1 cellular context compared by ENCODE assay signal in the genomic region with DNA sequence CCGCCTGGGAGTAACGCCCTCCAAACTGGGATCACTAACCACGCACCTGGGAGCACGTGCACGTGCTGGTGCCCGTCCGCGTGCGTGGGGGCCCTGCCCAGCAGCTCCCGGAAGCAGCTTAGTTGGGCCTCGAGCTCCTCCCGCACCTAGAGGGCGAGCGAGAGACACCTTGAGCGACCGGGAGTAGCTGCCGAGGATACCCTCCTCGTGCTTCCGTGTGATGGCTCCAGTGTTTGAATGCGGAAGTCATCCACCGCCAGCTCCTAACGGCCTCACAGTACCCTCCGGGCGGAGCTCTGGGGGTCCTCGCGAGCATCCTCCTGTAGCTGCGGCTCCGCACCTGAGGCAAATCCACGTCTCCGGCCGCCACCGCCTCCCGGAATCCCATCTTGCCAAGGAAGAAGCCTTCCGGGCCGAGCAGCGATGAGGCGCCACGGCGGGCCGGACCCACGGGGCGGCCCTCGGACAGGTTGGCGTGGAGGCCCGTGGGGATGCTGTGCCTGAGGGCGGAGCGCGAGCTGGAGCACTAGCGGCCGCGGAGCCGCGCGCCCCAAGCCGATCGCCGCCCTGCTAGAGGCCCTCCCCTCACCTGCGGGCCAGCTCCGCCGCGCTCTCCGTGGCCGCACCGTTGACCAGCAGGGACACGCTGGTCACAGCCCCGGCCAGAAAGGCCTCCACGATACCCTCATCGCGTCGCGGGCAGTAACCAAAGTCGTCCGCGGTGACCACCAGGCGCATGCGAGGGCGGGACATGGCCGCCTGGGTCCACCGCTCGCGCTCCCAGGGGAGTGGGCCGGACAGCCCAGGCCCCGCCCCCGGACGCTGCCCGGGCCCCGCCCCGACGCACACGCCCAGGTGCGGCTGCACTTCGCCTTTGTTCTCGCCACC.
TF ChIP-seq lines count a peak whose summit lies in the region.

A gene with protein sequence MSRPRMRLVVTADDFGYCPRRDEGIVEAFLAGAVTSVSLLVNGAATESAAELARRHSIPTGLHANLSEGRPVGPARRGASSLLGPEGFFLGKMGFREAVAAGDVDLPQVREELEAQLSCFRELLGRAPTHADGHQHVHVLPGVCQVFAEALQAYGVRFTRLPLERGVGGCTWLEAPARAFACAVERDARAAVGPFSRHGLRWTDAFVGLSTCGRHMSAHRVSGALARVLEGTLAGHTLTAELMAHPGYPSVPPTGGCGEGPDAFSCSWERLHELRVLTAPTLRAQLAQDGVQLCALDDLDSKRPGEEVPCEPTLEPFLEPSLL (minus strand): TSS at position 761 of the 888 bp plus-strand sequence. CDS start 8 bp downstream, at position 753.

TF ChIP-seq in GM12878, 131 proteins besides CTCF, POLR2A, EP300 and RAD21 (continued from another document):
- TF ChIP-seq HDAC6 (IDR thresholded peaks at IDR 0.05; ENCODE audit: unreplicated experiment) (no peak), KAT2A (conservative IDR thresholded peaks at IDR 0.05; ENCODE audit: control insufficient read depth, low read depth, low read length) (no peak), STAT3 (IDR thresholded peaks at IDR 0.05; ENCODE audit: low read depth, low read length) (no peak), ZNF687 (IDR thresholded peaks at IDR 0.05) (peak; percentile 94), ZZZ3 (IDR thresholded peaks at IDR 0.05; ENCODE audit: control insufficient read depth, insufficient read length, low read depth) (no peak), CHD4 (IDR thresholded peaks at IDR 0.05) (no peak), RCOR1 (conservative IDR thresholded peaks at IDR 0.05; ENCODE audit: low read depth, low read length) (no peak), HCFC1 (IDR thresholded peaks at IDR 0.05; ENCODE audit: low read length) (peak; percentile 52), ZNF384 (IDR thresholded peaks at IDR 0.05; ENCODE audit: borderline replicate concordance, low read depth, low read length) (no peak), KLF5 (IDR thresholded peaks at IDR 0.05; ENCODE audit: partially characterized antibody) (no peak), SREBF2 (IDR thresholded peaks at IDR 0.05; ENCODE audit: low read length) (no peak), JUNB (IDR thresholded peaks at IDR 0.05) (no peak), USF2 (IDR thresholded peaks at IDR 0.05; ENCODE audit: borderline replicate concordance, low read depth, low read length) (peak; percentile 27), FOXK2 (IDR thresholded peaks at IDR 0.05) (no peak; the same call in 1 of the 2 replicates), HDAC2 (IDR thresholded peaks at IDR 0.05) (no peak), STAT1 (conservative IDR thresholded peaks at IDR 0.05) (no peak), BHLHE40 (IDR thresholded peaks at IDR 0.05; ENCODE audit: borderline replicate concordance in 1 of 2, low read depth in 2 of 2, low read length in 1 of 2) (peak; percentile 100), WRNIP1 (IDR thresholded peaks at IDR 0.05; ENCODE audit: borderline replicate concordance, low read depth, low read length) (no peak), ESRRA (IDR thresholded peaks at IDR 0.05; ENCODE audit: low read length) (peak; percentile 53; the same call in 1 of the 2 replicates), TARDBP (IDR thresholded peaks at IDR 0.05; ENCODE audit: borderline replicate concordance) (peak; percentile 60; the same call in 1 of the 2 replicates), ZNF274 (IDR thresholded peaks at IDR 0.05; ENCODE audit: insufficient read depth, insufficient read length) (no peak), CBX5 (IDR thresholded peaks at IDR 0.05; ENCODE audit: low read depth) (no peak)
- TF ChIP-seq, protein P1, sequence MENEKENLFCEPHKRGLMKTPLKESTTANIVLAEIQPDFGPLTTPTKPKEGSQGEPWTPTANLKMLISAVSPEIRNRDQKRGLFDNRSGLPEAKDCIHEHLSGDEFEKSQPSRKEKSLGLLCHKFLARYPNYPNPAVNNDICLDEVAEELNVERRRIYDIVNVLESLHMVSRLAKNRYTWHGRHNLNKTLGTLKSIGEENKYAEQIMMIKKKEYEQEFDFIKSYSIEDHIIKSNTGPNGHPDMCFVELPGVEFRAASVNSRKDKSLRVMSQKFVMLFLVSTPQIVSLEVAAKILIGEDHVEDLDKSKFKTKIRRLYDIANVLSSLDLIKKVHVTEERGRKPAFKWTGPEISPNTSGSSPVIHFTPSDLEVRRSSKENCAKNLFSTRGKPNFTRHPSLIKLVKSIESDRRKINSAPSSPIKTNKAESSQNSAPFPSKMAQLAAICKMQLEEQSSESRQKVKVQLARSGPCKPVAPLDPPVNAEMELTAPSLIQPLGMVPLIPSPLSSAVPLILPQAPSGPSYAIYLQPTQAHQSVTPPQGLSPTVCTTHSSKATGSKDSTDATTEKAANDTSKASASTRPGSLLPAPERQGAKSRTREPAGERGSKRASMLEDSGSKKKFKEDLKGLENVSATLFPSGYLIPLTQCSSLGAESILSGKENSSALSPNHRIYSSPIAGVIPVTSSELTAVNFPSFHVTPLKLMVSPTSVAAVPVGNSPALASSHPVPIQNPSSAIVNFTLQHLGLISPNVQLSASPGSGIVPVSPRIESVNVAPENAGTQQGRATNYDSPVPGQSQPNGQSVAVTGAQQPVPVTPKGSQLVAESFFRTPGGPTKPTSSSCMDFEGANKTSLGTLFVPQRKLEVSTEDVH (IDR thresholded peaks at IDR 0.05; ENCODE audit: low read depth, partially characterized antibody) = peak; percentile 48
- TF ChIP-seq, protein P2, sequence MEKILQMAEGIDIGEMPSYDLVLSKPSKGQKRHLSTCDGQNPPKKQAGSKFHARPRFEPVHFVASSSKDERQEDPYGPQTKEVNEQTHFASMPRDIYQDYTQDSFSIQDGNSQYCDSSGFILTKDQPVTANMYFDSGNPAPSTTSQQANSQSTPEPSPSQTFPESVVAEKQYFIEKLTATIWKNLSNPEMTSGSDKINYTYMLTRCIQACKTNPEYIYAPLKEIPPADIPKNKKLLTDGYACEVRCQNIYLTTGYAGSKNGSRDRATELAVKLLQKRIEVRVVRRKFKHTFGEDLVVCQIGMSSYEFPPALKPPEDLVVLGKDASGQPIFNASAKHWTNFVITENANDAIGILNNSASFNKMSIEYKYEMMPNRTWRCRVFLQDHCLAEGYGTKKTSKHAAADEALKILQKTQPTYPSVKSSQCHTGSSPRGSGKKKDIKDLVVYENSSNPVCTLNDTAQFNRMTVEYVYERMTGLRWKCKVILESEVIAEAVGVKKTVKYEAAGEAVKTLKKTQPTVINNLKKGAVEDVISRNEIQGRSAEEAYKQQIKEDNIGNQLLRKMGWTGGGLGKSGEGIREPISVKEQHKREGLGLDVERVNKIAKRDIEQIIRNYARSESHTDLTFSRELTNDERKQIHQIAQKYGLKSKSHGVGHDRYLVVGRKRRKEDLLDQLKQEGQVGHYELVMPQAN (conservative IDR thresholded peaks at IDR 0.05) = peak; percentile 88
